10 cellular contexts compared by ENCODE assay signal in the genomic region with DNA sequence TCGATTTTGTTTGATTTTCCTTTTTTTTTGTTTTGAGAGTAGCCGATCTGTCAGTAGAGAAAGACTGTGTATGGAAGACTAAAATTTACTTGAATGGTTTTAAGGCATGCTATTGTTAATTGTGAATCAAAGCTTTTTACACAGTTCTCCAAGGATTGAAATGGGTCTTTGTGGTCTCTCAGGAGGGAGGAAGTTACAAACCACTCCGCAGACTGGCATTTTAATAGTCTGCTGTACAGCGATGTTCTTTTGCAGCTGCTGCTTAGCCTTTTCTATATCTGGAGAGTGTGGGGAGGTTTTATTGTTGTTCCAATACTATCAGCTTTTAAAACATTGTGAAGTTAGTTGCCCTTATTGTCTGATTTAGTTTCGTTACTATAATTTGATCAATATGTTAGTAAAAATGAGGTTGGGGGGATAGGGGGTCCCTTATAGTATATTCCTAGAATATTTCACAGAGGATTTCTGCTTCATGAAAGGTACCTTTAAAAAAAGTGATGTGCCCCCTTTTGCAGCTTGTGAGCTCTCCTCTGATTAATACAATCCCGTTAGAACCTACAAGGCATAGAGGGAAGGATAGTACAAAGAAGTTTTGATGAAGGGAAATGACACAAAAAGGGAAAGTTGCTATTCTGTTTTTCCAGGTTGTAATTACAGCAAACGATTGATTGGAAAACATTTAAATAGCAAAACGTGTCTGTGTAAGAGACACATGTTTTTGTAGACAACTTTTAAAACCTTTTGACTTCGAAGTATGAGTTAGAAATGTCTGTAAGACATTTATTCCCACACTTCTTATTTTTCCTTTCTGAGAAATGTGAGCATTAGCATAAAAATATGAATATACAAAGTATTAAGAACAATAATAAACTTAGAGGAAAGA.
A peak's percentile ranks its signal among the peaks of the same experiment; 100 is the strongest.
DNase-seq lines count a peak whose midpoint lies in the region; ATAC-seq and TF ChIP-seq lines count a peak whose summit lies in the region.
"Had no signal": no experiment of that assay in that cellular context is flagged by ENCODE, and none has a peak within 500 bp of the region (broad histone marks: within the 10 kb centered on the region; RNA-seq: fewer than 3 reads in every experiment).

No MANE protein-coding gene starts in this region.

- H3K27ac ChIP-seq in endodermal cell (ENCODE audit: low read depth, low read length) (peak overlapping the region; percentile 89), trophoblast cell (ENCODE audit: low read depth, low read length) (peak overlapping the region; percentile 40)
- H3K27ac ChIP-seq: KMS-11 had no signal

- H3K18ac ChIP-seq in trophoblast cell (ENCODE audit: low read length), result no peak overlapping the region

- H2AFZ ChIP-seq in trophoblast cell (ENCODE audit: insufficient read depth, low read length, poor library complexity), result no peak overlapping the region

- no peak overlapping the region for H4K8ac ChIP-seq in trophoblast cell (ENCODE audit: low read depth, low read length)

- no peak for TF ChIP-seq CTCF in endodermal cell (conservative IDR thresholded peaks at IDR 0.05)
- no peak for TF ChIP-seq CTCF in GM20000 (IDR thresholded peaks at IDR 0.05; ENCODE audit: extremely low read depth, missing control alignments)

- H4K12ac ChIP-seq in trophoblast cell (ENCODE audit: low read depth, low read length), result no peak overlapping the region

- no peak overlapping the region for H2BK120ac ChIP-seq in trophoblast cell (ENCODE audit: insufficient read depth, low read length, poor library complexity)

- H3K36me3 ChIP-seq in endodermal cell (ENCODE audit: control insufficient read depth, insufficient read depth, low read length) (no peaks in the 10 kb centered on the region), trophoblast cell (ENCODE audit: control insufficient read depth in 1 of 2, insufficient read depth in 2 of 2, low read length in 2 of 2) (no peaks in the 10 kb centered on the region)

- WGBS in endodermal cell (ENCODE audit: insufficient coverage in 1 of 2, insufficient read length in 1 of 2), 2 experiments, result 53 to 78% methylated on average over 4 to 7 of the region's 9 CpGs
- 100% methylated on average over 1 of the region's 9 CpGs for WGBS in trophoblast cell (ENCODE audit: extremely low coverage, insufficient coverage, insufficient read length)

- H3K9ac ChIP-seq in endodermal cell (ENCODE audit: extremely low read depth, low read length, poor library complexity, severe bottlenecking) (no peak overlapping the region), trophoblast cell (ENCODE audit: low read length) (no peak overlapping the region)
- H3K9ac ChIP-seq: KMS-11 had no signal

- H3K14ac ChIP-seq in trophoblast cell (ENCODE audit: low read length), result no peak overlapping the region

- peak; percentile 41 for DNase-seq in GF-D8 (lab: John Stamatoyannopoulos, UW)
- DNase-seq in NCI-H1092 (lab: John Stamatoyannopoulos, UW), result peak; percentile 14
- DNase-seq in endodermal cell, result no peak
- DNase-seq in trophoblast cell, result no peak
- DNase-seq in GM20000 (ENCODE audit: low spot score), result no peak
- DNase-seq in NCI-H2171 treated with DMSO at 0.1 percent for 48 hours (lab: John Stamatoyannopoulos, UW), result no peak
- DNase-seq in activated naive CD4-positive, alpha-beta T cell (lab: John Stamatoyannopoulos, UW), result no peak

- no peak overlapping the region for H4K91ac ChIP-seq in trophoblast cell (ENCODE audit: low read depth, low read length)

- peaks cover 25% of the 10 kb centered on the region for H3K4me1 Mint-ChIP-seq in endodermal cell

- H3K4me3 ChIP-seq in endodermal cell (ENCODE audit: low read length) (no peak overlapping the region), trophoblast cell (ENCODE audit: low read depth, low read length) (no peak overlapping the region)

- H3K9me3 ChIP-seq in endodermal cell (ENCODE audit: control insufficient read depth, low read length), result no peaks in the 10 kb centered on the region
- H3K9me3 ChIP-seq in trophoblast cell (ENCODE audit: insufficient read depth, low read depth, low read length), result no peaks in the 10 kb centered on the region

- H3K79me1 ChIP-seq in trophoblast cell (ENCODE audit: low read length), result no peaks in the 10 kb centered on the region

- H3K4me1 ChIP-seq in endodermal cell (ENCODE audit: control insufficient read depth, insufficient read depth, low read length) (peaks cover 6% of the 10 kb centered on the region), trophoblast cell (ENCODE audit: control insufficient read depth in 1 of 2, insufficient read depth in 2 of 2, low read length in 2 of 2) (peaks cover 0 to 2% of the 10 kb centered on the region in 2 experiments)

- no peak for ATAC-seq in HG02884 (IDR thresholded peaks at IDR 0.05; ENCODE audit: unreplicated experiment)

- H3K27ac Mint-ChIP-seq in endodermal cell, result no peak overlapping the region
- H3K27ac Mint-ChIP-seq: activated naive CD4-positive, alpha-beta T cell treated with anti-CD3 and anti-CD28 coated beads, Interleukin-2, amount 50 U/mL, for 24 hours had no signal

- H3K9me3 Mint-ChIP-seq in endodermal cell, result no peaks in the 10 kb centered on the region
- H3K9me3 Mint-ChIP-seq: activated naive CD4-positive, alpha-beta T cell treated with anti-CD3 and anti-CD28 coated beads, Interleukin-2, amount 50 U/mL, for 24 hours had no signal

- H2AK5ac ChIP-seq in trophoblast cell (ENCODE audit: low read length), result no peak overlapping the region

- peaks cover 2% of the 10 kb centered on the region for H3K36me3 Mint-ChIP-seq in endodermal cell (ENCODE audit: low read depth)
- H3K36me3 Mint-ChIP-seq: activated naive CD4-positive, alpha-beta T cell treated with anti-CD3 and anti-CD28 coated beads, Interleukin-2, amount 50 U/mL, for 24 hours had no signal

- H3K4me3 Mint-ChIP-seq in endodermal cell, result no peak overlapping the region
- H3K4me3 Mint-ChIP-seq: activated naive CD4-positive, alpha-beta T cell treated with anti-CD3 and anti-CD28 coated beads, Interleukin-2, amount 50 U/mL, for 24 hours had no signal

- H2BK12ac ChIP-seq in trophoblast cell (ENCODE audit: low read length), result no peak overlapping the region

- H3K27me3 Mint-ChIP-seq in endodermal cell (ENCODE audit: insufficient read depth), result no peaks in the 10 kb centered on the region
- H3K27me3 Mint-ChIP-seq: activated naive CD4-positive, alpha-beta T cell treated with anti-CD3 and anti-CD28 coated beads, Interleukin-2, amount 50 U/mL, for 24 hours had no signal

- H2BK5ac ChIP-seq in trophoblast cell (ENCODE audit: low read depth, low read length, poor library complexity), result no peak overlapping the region

- H3K27me3 ChIP-seq in endodermal cell (ENCODE audit: control insufficient read depth, insufficient read depth, low read length, poor library complexity, severe bottlenecking), result no peaks in the 10 kb centered on the region
- no peaks in the 10 kb centered on the region for H3K27me3 ChIP-seq in trophoblast cell (ENCODE audit: insufficient read depth, low read length)

- H3K4ac ChIP-seq in trophoblast cell (ENCODE audit: low read depth, low read length), result no peak overlapping the region

- no peaks in the 10 kb centered on the region for H3K79me2 ChIP-seq in trophoblast cell (ENCODE audit: control insufficient read depth, insufficient read depth, low read length, poor library complexity)

- H3K4me2 ChIP-seq in trophoblast cell (ENCODE audit: low read length), result no peak overlapping the region
- H3K4me2 ChIP-seq: KMS-11 had no signal

- no peak overlapping the region for H3K23ac ChIP-seq in trophoblast cell (ENCODE audit: low read length)

Comparison
In these comparisons a context has a peak if more than half of its experiments do, and no peak if none do; other contexts are left out.
1. DNase-seq: peak in GF-D8 (single experiment) and NCI-H1092 (single experiment); none in endodermal cell (single experiment), trophoblast cell (0 of 2), GM20000 (single experiment), NCI-H2171 treated with DMSO at 0.1 percent for 48 hours (single experiment) and activated naive CD4-positive, alpha-beta T cell (0 of 4).